17 cellular contexts compared by ENCODE assay signal in genomic region chr12:2126676-2127406, GRCh38.
"Had no signal": no experiment of that assay in that cellular context is flagged by ENCODE, and none has a peak within 500 bp of the region (broad histone marks: within the 10 kb centered on the region; RNA-seq: fewer than 3 reads in every experiment).

No MANE protein-coding gene starts in this region.

- H3K4me3 ChIP-seq: right lobe of liver, stomach, vagina had no signal

- DNase-seq: activated CD4-positive, alpha-beta T cell treated with anti-CD3 and anti-CD28 coated beads, Interleukin-2, amount 10 ng/mL, durations not matched to agents 24 days and 14 days; activated CD4-positive, CD25-positive, alpha-beta regulatory T cell; activated CD8-positive, alpha-beta memory T cell treated with anti-CD3 and anti-CD28 coated beads, Interleukin-2, amount 50 U/mL, for 48 hours; activated CD8-positive, alpha-beta T cell treated with anti-CD3 and anti-CD28 coated beads, Interleukin-2, amount 10 ng/mL, durations not matched to agents 7 days and 5 days; activated gamma-delta T cell treated with Interleukin-2 at 50 U/mL for 16 hours; activated naive CD8-positive, alpha-beta T cell treated with anti-CD3 and anti-CD28 coated beads for 36 hours; activated T-cell treated with anti-CD3 and anti-CD28 coated beads, Interleukin-2, amount 50 U/mL, for 72 hours; amygdala; cerebellar nuclear complex; effector memory CD8-positive, alpha-beta T cell; foreskin melanocyte; naive B cell; stimulated activated CD4-positive, alpha-beta T cell treated with anti-CD3 and anti-CD28 coated beads, Interleukin-1b, Interleukin-23, amount 100 ng/mL, for 48 hours; stomach had no signal

- H3K9me3 ChIP-seq: right lobe of liver, stomach, vagina had no signal

- H3K27ac ChIP-seq: right lobe of liver, stomach, vagina had no signal

- H3K27me3 ChIP-seq: right lobe of liver, stomach, vagina had no signal

- H3K4me1 ChIP-seq: right lobe of liver, vagina had no signal

- H3K36me3 ChIP-seq: right lobe of liver, vagina had no signal

- ATAC-seq: activated CD8-positive, alpha-beta T cell treated with anti-CD3 and anti-CD28 coated beads, Interleukin-2, amount 10 ng/mL, durations not matched to agents 7 days and 5 days; activated T-cell treated with anti-CD3 and anti-CD28 coated beads, Interleukin-2, amount 50 U/mL, for 72 hours; effector memory CD8-positive, alpha-beta T cell; left colon had no signal
